ENCODE assay signal across 1 cellular context in the genomic region with DNA sequence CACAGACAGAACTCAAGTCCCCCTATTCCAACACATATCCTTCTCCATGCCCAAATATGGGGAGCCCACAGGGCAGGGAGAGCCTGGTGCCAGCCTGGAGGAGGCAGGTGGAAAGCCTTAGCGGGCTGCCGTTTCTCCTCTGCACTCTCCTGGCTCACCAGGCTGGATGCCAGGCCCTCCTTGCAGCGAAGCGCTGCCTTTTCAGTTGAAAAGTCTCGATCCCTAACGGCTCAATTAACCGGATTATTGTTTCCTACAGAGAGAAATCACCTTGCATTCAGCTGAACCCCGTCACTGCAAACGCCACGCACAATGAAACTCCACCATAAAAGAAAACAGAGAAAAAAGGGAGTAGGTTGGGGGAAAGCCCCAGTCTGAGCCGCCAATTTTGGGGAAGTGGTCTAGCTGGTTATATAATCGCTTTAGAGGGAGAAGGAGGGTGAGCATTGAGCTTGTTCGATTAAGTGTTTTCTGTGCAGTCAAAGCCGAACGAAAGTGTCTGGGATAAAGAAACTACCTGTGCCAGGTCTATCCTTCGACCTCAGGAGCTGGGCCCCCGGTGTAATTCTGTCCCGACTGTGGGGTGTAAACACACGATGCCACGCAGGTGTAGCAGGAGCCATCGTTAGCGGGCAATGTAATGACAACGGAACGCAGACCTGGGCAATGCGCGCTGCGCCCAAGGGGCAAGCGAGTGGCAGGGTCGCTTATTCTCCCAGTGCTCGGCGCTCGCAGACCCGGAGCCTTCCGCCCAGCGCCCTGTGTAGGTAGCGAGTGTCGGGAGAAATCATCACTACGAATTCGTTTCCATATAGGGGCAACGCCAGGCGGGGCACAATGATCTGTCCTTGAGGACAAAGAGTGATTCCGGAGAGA.
TF ChIP-seq lines count a peak whose summit lies in the region.

No MANE protein-coding gene starts in this region.

TF ChIP-seq in H1, 55 proteins besides CTCF, POLR2A, EP300 and RAD21:
- TF ChIP-seq GABPA (IDR thresholded peaks at IDR 0.05; ENCODE audit: borderline replicate concordance, insufficient read depth, low read length) (no peak), SUZ12 (IDR thresholded peaks at IDR 0.05; ENCODE audit: low read length) (peak; percentile 80), ATF3 (IDR thresholded peaks at IDR 0.05; ENCODE audit: insufficient read depth, low read depth, low read length) (no peak), SIRT6 (IDR thresholded peaks at IDR 0.05; ENCODE audit: low read length) (no peak), SRF (IDR thresholded peaks at IDR 0.05; ENCODE audit: low read depth, low read length) (peak; percentile 68), EZH2 (IDR thresholded peaks at IDR 0.05; ENCODE audit: low read depth, low read length, severe bottlenecking) (peak; percentile 55), KDM5A (IDR thresholded peaks at IDR 0.05; ENCODE audit: low read length) (no peak), GTF2F1 (IDR thresholded peaks at IDR 0.05; ENCODE audit: borderline replicate concordance, low read depth, low read length) (no peak), RXRA (IDR thresholded peaks at IDR 0.05; ENCODE audit: insufficient read depth, low read depth, low read length) (no peak), NANOG (IDR thresholded peaks at IDR 0.05; ENCODE audit: insufficient read depth, low read depth, low read length, poor library complexity, severe bottlenecking) (no peak), SP1 (IDR thresholded peaks at IDR 0.05; ENCODE audit: low read depth, low read length) (no peak), CTBP2 (IDR thresholded peaks at IDR 0.05; ENCODE audit: borderline replicate concordance, insufficient read depth, insufficient read length, low read length) (peak; percentile 91), CBX8 (IDR thresholded peaks at IDR 0.05; ENCODE audit: borderline replicate concordance, low read depth, low read length) (peak; percentile 91), TAF7 (optimal IDR thresholded peaks at IDR 0.05; ENCODE audit: borderline replicate concordance, low read depth, low read length) (no peak), ASH2L (IDR thresholded peaks at IDR 0.05; ENCODE audit: low read length) (no peak), JUND (IDR thresholded peaks at IDR 0.05; ENCODE audit: low read length) (no peak), TEAD4 (IDR thresholded peaks at IDR 0.05; ENCODE audit: low read depth, low read length) (no peak), RNF2 (IDR thresholded peaks at IDR 0.05; ENCODE audit: borderline replicate concordance, low read depth, low read length, missing control alignments, poor library complexity, severe bottlenecking) (peak; percentile 100), SIN3A (conservative IDR thresholded peaks at IDR 0.05 in 1 of 2, IDR thresholded peaks at IDR 0.05 in 1 of 2; ENCODE audit: low read depth in 1 of 2, low read length in 2 of 2) (no peak), CREB1 (IDR thresholded peaks at IDR 0.05) (no peak)
- TF ChIP-seq, protein P1, sequence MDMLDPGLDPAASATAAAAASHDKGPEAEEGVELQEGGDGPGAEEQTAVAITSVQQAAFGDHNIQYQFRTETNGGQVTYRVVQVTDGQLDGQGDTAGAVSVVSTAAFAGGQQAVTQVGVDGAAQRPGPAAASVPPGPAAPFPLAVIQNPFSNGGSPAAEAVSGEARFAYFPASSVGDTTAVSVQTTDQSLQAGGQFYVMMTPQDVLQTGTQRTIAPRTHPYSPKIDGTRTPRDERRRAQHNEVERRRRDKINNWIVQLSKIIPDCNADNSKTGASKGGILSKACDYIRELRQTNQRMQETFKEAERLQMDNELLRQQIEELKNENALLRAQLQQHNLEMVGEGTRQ (IDR thresholded peaks at IDR 0.05; ENCODE audit: low read length) = no peak
TF ChIP-seq in H1: peak in this region for 6.
